ENCODE assay signal across 8 cellular contexts in genomic region chr19:45439569-45440258, GRCh38. TPM values are rescaled to one million over a fixed set of nuclear protein-coding genes. Genes with fewer than 3 reads are reported as not detected.
DNase-seq lines count a peak whose midpoint lies in the region; ATAC-seq and TF ChIP-seq lines count a peak whose summit lies in the region.

No MANE protein-coding gene starts in this region.

- intact Hi-C loops in heart right ventricle (cut with DNase I) (loop anchor here (1.0 to 10.0 kb wide), 6 partner anchors 39 to 205 kb away; partner anchors contain the start of gene GPR4 (in 1 of the 10)), posterior vena cava (cut with DNase I) (loop anchor here (1.0 to 5.0 kb wide), 2 partner anchors 40 to 43 kb away; no protein-coding TSS in a partner anchor)

- peak; percentile 56 to 83 (median 70) for ATAC-seq in heart right ventricle

- H3K4me3 ChIP-seq in GM06990 (replicated peaks; ENCODE audit: low read depth, low read length): peak overlapping the region; percentile 58
- peak overlapping the region; percentile 81 for H3K4me3 ChIP-seq in GM23248
- H3K4me3 ChIP-seq in adipocyte (ENCODE audit: low read length): peak overlapping the region; percentile 78
- H3K4me3 ChIP-seq in heart right ventricle: peak overlapping the region; percentile 4 to 77 (median 69)
- peak overlapping the region; percentile 55 for H3K4me3 ChIP-seq in urinary bladder (ENCODE audit: low read depth, low read length)

- H3K36me3 ChIP-seq in GM06990 (ENCODE audit: control insufficient read depth, insufficient read depth, low read length): no peaks in the 10 kb centered on the region
- H3K36me3 ChIP-seq in GM23248 (ENCODE audit: low read depth): no peaks in the 10 kb centered on the region
- H3K36me3 ChIP-seq in adipocyte (ENCODE audit: control insufficient read depth, insufficient read depth, low read length, severe bottlenecking): no peaks in the 10 kb centered on the region
- no peaks in the 10 kb centered on the region for H3K36me3 ChIP-seq in heart right ventricle
- H3K36me3 ChIP-seq in urinary bladder (ENCODE audit: insufficient read depth): no peaks in the 10 kb centered on the region

- peaks cover 28% of the 10 kb centered on the region for H3F3A ChIP-seq in GM23248 (ENCODE audit: insufficient read depth)

- no peaks in the 10 kb centered on the region for H4K20me1 ChIP-seq in GM23248 (ENCODE audit: insufficient read depth)

- H3K79me2 ChIP-seq in GM23248 (ENCODE audit: insufficient read depth): no peaks in the 10 kb centered on the region

- H3K27me3 ChIP-seq in GM06990 (replicated peaks; ENCODE audit: control insufficient read depth, insufficient read depth, low read length): no peaks in the 10 kb centered on the region
- no peaks in the 10 kb centered on the region for H3K27me3 ChIP-seq in GM23248 (replicated peaks; ENCODE audit: insufficient read depth)
- no peaks in the 10 kb centered on the region for H3K27me3 ChIP-seq in adipocyte (replicated peaks; ENCODE audit: control insufficient read depth, insufficient read depth, low read length)
- no peaks in the 10 kb centered on the region for H3K27me3 ChIP-seq in heart right ventricle

- H3K9me3 ChIP-seq in GM23248 (ENCODE audit: low read depth) (no peaks in the 10 kb centered on the region), adipocyte (ENCODE audit: control insufficient read depth, low read length) (no peaks in the 10 kb centered on the region), heart right ventricle (no peaks in the 10 kb centered on the region)

- in situ Hi-C loops in GM23248 (cut with MboI): loop anchor here (5.0 kb wide), 1 partner anchor 38 kb away; no protein-coding TSS in a partner anchor

- H3K4me2 ChIP-seq in GM23248 (ENCODE audit: unreplicated experiment): peak overlapping the region; percentile 70

- H3K9me2 ChIP-seq in GM23248 (ENCODE audit: insufficient read depth): no peaks in the 10 kb centered on the region

- WGBS in GM23248 (ENCODE audit: low coverage in 1 of 2, low lambda C conversion rate in 2 of 2, missing lambda C conversion rate in 2 of 2), 2 experiments: 1% methylated on average over 26 to 38 of the region's 78 CpGs
- WGBS in heart right ventricle, 2 donors: 1% methylated on average over 70 to 78 of the region's 78 CpGs
- WGBS in urinary bladder: under 1% methylated on average over 78 of the region's 78 CpGs

- peak overlapping the region; percentile 76 for H3K27ac ChIP-seq in GM23248
- peak overlapping the region; percentile 88 to 99 (median 94) for H3K27ac ChIP-seq in heart right ventricle
- peak overlapping the region; percentile 90 for H3K27ac ChIP-seq in urinary bladder (ENCODE audit: low read depth)

- TF ChIP-seq CTCF in GM06990 (IDR thresholded peaks at IDR 0.05; ENCODE audit: insufficient read depth, low read length, poor library complexity, severe bottlenecking) (peak; percentile 95), LNCAP (IDR thresholded peaks at IDR 0.05) (peak; percentile 79), heart right ventricle (IDR thresholded peaks at IDR 0.05) (peak; percentile 99 to 100 (median 99))

- peak overlapping the region; percentile 87 for H3K9ac ChIP-seq in GM23248
- peak overlapping the region; percentile 82 for H3K9ac ChIP-seq in adipocyte (ENCODE audit: low read length)

- H3K4me1 ChIP-seq in GM23248 (ENCODE audit: insufficient read depth): peaks cover 11% of the 10 kb centered on the region
- peaks cover 18% of the 10 kb centered on the region for H3K4me1 ChIP-seq in adipocyte (ENCODE audit: control insufficient read depth, insufficient read depth, low read length)
- H3K4me1 ChIP-seq in heart right ventricle: peaks cover 0 to 42% (median 26%) of the 10 kb centered on the region in 9 donors
- H3K4me1 ChIP-seq in urinary bladder (ENCODE audit: insufficient read depth): no peaks in the 10 kb centered on the region

- peak overlapping the region; percentile 74 for H2AFZ ChIP-seq in GM23248

- peak; percentile 91 for DNase-seq in GM06990 (ENCODE audit: extremely low read depth, insufficient read length)
- DNase-seq in GM23248: peak; percentile 92
- peak; percentile 85 for DNase-seq in SW480 (ENCODE audit: low spot score)
- peak; percentile 93 for DNase-seq in adipocyte (ENCODE audit: low read depth)
- DNase-seq in heart right ventricle: peak; percentile 90
- DNase-seq in posterior vena cava (ENCODE audit: low spot score): peak; percentile 95

RNA-seq across cellular contexts. Expression of gene ERCC1, which starts 16.0 kb away (rescaled TPM):
- total RNA-seq in GM23248 (2014; rRNA removed; shearing (Covaris generic)): 63.0 and 79.8 TPM in 2 replicates
- polyA plus RNA-seq in GM23248 (2016; fragmentation: Nextera tagmentation; extraction: Ambion mirVana) (89.0 and 90.9 TPM in 2 replicates), heart right ventricle (100 to 1,000 TPM; 147 to 183 TPM), urinary bladder (50.3 TPM)
- total RNA-seq in heart right ventricle (100 to 1,000 TPM; 113 to 194 (median 136) TPM), posterior vena cava (10 to 100 TPM; 65.0 to 68.4 TPM), urinary bladder (64.0 TPM)

RNA-seq across cellular contexts. Expression of gene FOSB, which starts 28.1 kb away (rescaled TPM):
- total RNA-seq in GM23248 (2014; rRNA removed; shearing (Covaris generic)): 11.9 and 16.1 TPM in 2 replicates
- 4.8 and 8.3 TPM in 2 replicates for polyA plus RNA-seq in GM23248 (2016; fragmentation: Nextera tagmentation; extraction: Ambion mirVana)
- total RNA-seq in heart right ventricle: 10 to 100 TPM in 2 of 10 donors, 1 to 10 TPM in 7, under 1 TPM in 1; 0.39 to 54.5 (median 4.9) TPM
- 1 to 10 TPM; 2.1 to 5.5 TPM for polyA plus RNA-seq in heart right ventricle
- total RNA-seq in posterior vena cava: 10 to 100 TPM; 33.2 to 73.0 TPM
- 10.4 TPM for total RNA-seq in urinary bladder
- polyA plus RNA-seq in urinary bladder: 128 TPM

RNA-seq across cellular contexts. Expression of gene POLR1G, which starts 33.3 kb away (rescaled TPM):
- 3.9 and 8.8 TPM in 2 replicates for total RNA-seq in GM23248 (2014; rRNA removed; shearing (Covaris generic))
- polyA plus RNA-seq in GM23248 (2016; fragmentation: Nextera tagmentation; extraction: Ambion mirVana) (7.2 and 10.8 TPM in 2 replicates), heart right ventricle (1 to 10 TPM; 5.1 to 8.2 TPM), urinary bladder (5.0 TPM)
- total RNA-seq in heart right ventricle (1 to 10 TPM; 4.1 to 9.8 (median 5.6) TPM), posterior vena cava (1 to 10 TPM; 4.2 to 4.8 TPM), urinary bladder (1.8 TPM)

RNA-seq across cellular contexts. Expression of gene PPP1R13L, which starts 34.8 kb away (rescaled TPM):
- total RNA-seq in GM23248 (2014; rRNA removed; shearing (Covaris generic)): 3.9 and 36.5 TPM in 2 replicates
- polyA plus RNA-seq in GM23248 (2016; fragmentation: Nextera tagmentation; extraction: Ambion mirVana) (6.2 and 6.4 TPM in 2 replicates), heart right ventricle (100 to 1,000 TPM in 1 of 2 donors, 10 to 100 TPM in 1; 85.2 to 265 TPM), urinary bladder (28.1 TPM)
- total RNA-seq in heart right ventricle (100 to 1,000 TPM; 134 to 204 (median 166) TPM), posterior vena cava (10 to 100 TPM; 20.1 to 31.2 TPM), urinary bladder (7.7 TPM)

RNA-seq across cellular contexts. Expression of gene RTN2, which starts 57.1 kb away (rescaled TPM):
- total RNA-seq in GM23248 (2014; rRNA removed; shearing (Covaris generic)): 14.8 and 19.6 TPM in 2 replicates
- polyA plus RNA-seq in GM23248 (2016; fragmentation: Nextera tagmentation; extraction: Ambion mirVana) (7.8 and 8.2 TPM in 2 replicates), heart right ventricle (10 to 100 TPM; 11.1 to 13.3 TPM), urinary bladder (34.9 TPM)
- total RNA-seq in heart right ventricle (10 to 100 TPM; 15.9 to 33.7 (median 21.8) TPM), posterior vena cava (10 to 100 TPM in 1 of 2 donors, 1 to 10 TPM in 1; 9.4 to 14.5 TPM), urinary bladder (6.0 TPM)

Comparison
In these comparisons a context has a peak if more than half of its experiments do, and no peak if none do; other contexts are left out.
1. Peak in every context shown above with its lines: DNase-seq, ATAC-seq, H3K4me3 ChIP-seq and H3K27ac ChIP-seq.